Comparison of ENCODE assay signal across 1 cellular context in genomic region chr3:151306168-151306810, GRCh38.
TF ChIP-seq lines count a peak whose summit lies in the region.

No MANE protein-coding gene starts in this region.

TF ChIP-seq in IMR-90, 13 proteins besides CTCF, POLR2A, EP300 and RAD21:
- no peak for TF ChIP-seq NFE2L2 (IDR thresholded peaks at IDR 0.05; ENCODE audit: low read depth, low read length)
- TF ChIP-seq MAFK (IDR thresholded peaks at IDR 0.05; ENCODE audit: low read depth, low read length) = no peak
- no peak for TF ChIP-seq MXI1 (IDR thresholded peaks at IDR 0.05; ENCODE audit: borderline replicate concordance, low read depth, low read length)
- no peak for TF ChIP-seq RCOR1 (IDR thresholded peaks at IDR 0.05; ENCODE audit: insufficient replicate concordance, low read length)
- TF ChIP-seq USF2 (IDR thresholded peaks at IDR 0.05; ENCODE audit: low read depth, low read length) = no peak
- TF ChIP-seq RFX5 (IDR thresholded peaks at IDR 0.05; ENCODE audit: low read depth, low read length) = no peak
- TF ChIP-seq CHD1 (IDR thresholded peaks at IDR 0.05; ENCODE audit: low read depth, low read length) = no peak
- TF ChIP-seq MAZ (IDR thresholded peaks at IDR 0.05; ENCODE audit: borderline replicate concordance, low read depth, low read length) = no peak
- no peak for TF ChIP-seq SMC3 (IDR thresholded peaks at IDR 0.05; ENCODE audit: low read depth, low read length)
- TF ChIP-seq BHLHE40 (IDR thresholded peaks at IDR 0.05; ENCODE audit: low read depth, low read length) = no peak
- no peak for TF ChIP-seq FOS (IDR thresholded peaks at IDR 0.05; ENCODE audit: low read depth, low read length)
- no peak for TF ChIP-seq ELK1 (IDR thresholded peaks at IDR 0.05; ENCODE audit: borderline replicate concordance, low read depth, low read length)
- TF ChIP-seq CEBPB (IDR thresholded peaks at IDR 0.05; ENCODE audit: low read depth, low read length) = no peak
